9 cellular contexts compared by ENCODE assay signal in the genomic region with DNA sequence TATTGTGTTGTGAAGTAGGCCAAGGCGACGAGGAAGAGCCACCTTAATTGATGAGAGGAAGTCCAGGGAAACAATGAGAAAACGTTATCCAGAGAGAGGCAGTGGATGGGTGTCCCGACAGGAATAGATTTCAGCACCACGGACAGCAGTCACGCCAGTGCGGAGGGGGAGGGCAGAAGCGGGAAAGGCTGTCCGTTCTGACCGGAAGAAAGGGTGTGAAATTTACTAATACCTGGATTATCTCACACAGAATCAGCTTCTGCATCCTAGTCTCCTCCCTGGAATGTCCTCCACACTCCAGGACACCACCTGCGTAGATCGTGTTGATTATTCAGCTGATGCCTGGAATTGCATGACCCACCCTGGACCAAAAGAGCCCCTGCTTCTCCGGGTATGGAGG. TPM values are rescaled to one million over a fixed set of nuclear protein-coding genes. Genes with fewer than 3 reads are reported as not detected.
DNase-seq lines count a peak whose midpoint lies in the region; ATAC-seq and TF ChIP-seq lines count a peak whose summit lies in the region.
"Had no signal": no experiment of that assay in that cellular context is flagged by ENCODE, and none has a peak within 500 bp of the region (broad histone marks: within the 10 kb centered on the region; RNA-seq: fewer than 3 reads in every experiment).

No MANE protein-coding gene starts in this region.

- H3K9me3 ChIP-seq in MG63 (no peaks in the 10 kb centered on the region), fibroblast of lung (ENCODE audit: control insufficient read depth, insufficient read depth, low read depth, low read length) (no peaks in the 10 kb centered on the region)

- in situ Hi-C loops in Caki2 (cut with HindIII; ENCODE audit: low pct_unique_long_range_greater_than_20kb, low sequenced_read_pairs), result no loop called here

- H3K27me3 ChIP-seq in MG63 (peaks cover 5% of the 10 kb centered on the region; the same call in 1 of the 2 replicates), fibroblast of lung (ENCODE audit: control insufficient read depth, insufficient read depth, low read length) (no peaks in the 10 kb centered on the region)

- no peak overlapping the region for H3K4me2 ChIP-seq in fibroblast of lung (ENCODE audit: extremely low read depth, insufficient read depth, low read length)

- ATAC-seq in GM18861 (IDR thresholded peaks at IDR 0.05; ENCODE audit: unreplicated experiment) (no peak), HG03280 (IDR thresholded peaks at IDR 0.05; ENCODE audit: unreplicated experiment) (no peak)

- no peak overlapping the region for H3K27ac ChIP-seq in fibroblast of lung (ENCODE audit: insufficient read depth, low read length)

- no peaks in the 10 kb centered on the region for H3K4me1 ChIP-seq in fibroblast of lung (ENCODE audit: control insufficient read depth, extremely low read depth, insufficient read depth, low read length)

- DNase-seq in Caki2 (ENCODE audit: low read depth) (peak; percentile 72), MG63 (peak; percentile 50), fibroblast of lung (ENCODE audit: low read depth in 2 of 2) (peak; percentile 47 to 50), non-pigmented ciliary epithelial cell (ENCODE audit: low read depth) (peak; percentile 18), NCI-H1930 (lab: John Stamatoyannopoulos, UW) (no peak)
- DNase-seq in activated CD8-positive, alpha-beta memory T cell treated with anti-CD3 and anti-CD28 coated beads for 24 hours, result peak; percentile 63

- H4K20me1 ChIP-seq in fibroblast of lung (ENCODE audit: control insufficient read depth, extremely low read depth, insufficient read depth, low read length), result no peaks in the 10 kb centered on the region

- TF ChIP-seq CTCF in fibroblast of lung (conservative IDR thresholded peaks at IDR 0.05 in 1 of 2, IDR thresholded peaks at IDR 0.05 in 1 of 2; ENCODE audit: low read depth in 1 of 2, low read length in 2 of 2), result no peak

- H3K9ac ChIP-seq in fibroblast of lung (ENCODE audit: insufficient read depth, low read length), result no peak overlapping the region

- no peaks in the 10 kb centered on the region for H3K79me2 ChIP-seq in fibroblast of lung (ENCODE audit: control insufficient read depth, insufficient read depth, low read length)

- no peak overlapping the region for H3K4me3 ChIP-seq in MG63
- H3K4me3 ChIP-seq in fibroblast of lung (replicated peaks in 1 of 4; ENCODE audit: control extremely low read depth in 1 of 4, insufficient read depth in 1 of 4, low read depth in 3 of 4, low read length in 4 of 4), result no peak overlapping the region

- no peak overlapping the region for H2AFZ ChIP-seq in fibroblast of lung (ENCODE audit: low read length)

- no peaks in the 10 kb centered on the region for H3K36me3 ChIP-seq in MG63
- no peaks in the 10 kb centered on the region for H3K36me3 ChIP-seq in fibroblast of lung (ENCODE audit: control insufficient read depth, insufficient read depth, low read length)

RNA-seq across cellular contexts. Expression of gene BPIFA3, which starts 7.4 kb away (rescaled TPM):
- not detected in 2 replicates for total RNA-seq in Caki2 (2014; rRNA removed; shearing (Covaris generic); ENCODE audit: low replicate concordance)
- total RNA-seq in MG63 (2014; rRNA removed; shearing (Covaris generic); ENCODE audit: low replicate concordance), result not detected in 2 replicates
- not detected in 2 replicates for total RNA-seq in fibroblast of lung
- polyA plus RNA-seq in fibroblast of lung, result not detected in 2 replicates
- not detected in 2 replicates for polyA plus RNA-seq in fibroblast of lung (2012)
- polyA minus RNA-seq in fibroblast of lung (ENCODE audit: low replicate concordance), result not detected in 2 replicates
- polyA plus RNA-seq: esophagus had no signal

RNA-seq across cellular contexts. Expression of gene BPIFA1, which starts 26.0 kb away (rescaled TPM):
- not detected in 2 replicates for total RNA-seq in Caki2 (2014; rRNA removed; shearing (Covaris generic); ENCODE audit: low replicate concordance)
- not detected in 2 replicates for total RNA-seq in MG63 (2014; rRNA removed; shearing (Covaris generic); ENCODE audit: low replicate concordance)
- not detected in 2 replicates for total RNA-seq in fibroblast of lung
- polyA plus RNA-seq in fibroblast of lung, result not detected in 2 replicates
- not detected in 2 replicates for polyA plus RNA-seq in fibroblast of lung (2012)
- not detected in 2 replicates for polyA minus RNA-seq in fibroblast of lung (ENCODE audit: low replicate concordance)
- polyA plus RNA-seq: esophagus had no signal

RNA-seq across cellular contexts. Expression of gene BPIFA2, which starts 41.8 kb away (rescaled TPM):
- total RNA-seq in Caki2 (2014; rRNA removed; shearing (Covaris generic); ENCODE audit: low replicate concordance), result not detected in 2 replicates
- total RNA-seq in MG63 (2014; rRNA removed; shearing (Covaris generic); ENCODE audit: low replicate concordance), result not detected in 2 replicates
- total RNA-seq in fibroblast of lung, result not detected in 2 replicates
- polyA plus RNA-seq in fibroblast of lung, result not detected in 2 replicates
- not detected in 2 replicates for polyA plus RNA-seq in fibroblast of lung (2012)
- not detected in 2 replicates for polyA minus RNA-seq in fibroblast of lung (ENCODE audit: low replicate concordance)
- polyA plus RNA-seq: esophagus had no signal

Comparison
In these comparisons a context has a peak if more than half of its experiments do, and no peak if none do; other contexts are left out.
1. DNase-seq: peak in Caki2 (single experiment), MG63 (single experiment), activated CD8-positive, alpha-beta memory T cell treated with anti-CD3 and anti-CD28 coated beads for 24 hours (single experiment), fibroblast of lung (2 of 2) and non-pigmented ciliary epithelial cell (single experiment); none in NCI-H1930 (0 of 2).